35 cellular contexts compared by ENCODE assay signal in genomic region chr11:7220636-7221035, GRCh38. TPM values are rescaled to one million over a fixed set of nuclear protein-coding genes. Genes with fewer than 3 reads are reported as not detected.
"Had no signal": no experiment of that assay in that cellular context is flagged by ENCODE, and none has a peak within 500 bp of the region (broad histone marks: within the 10 kb centered on the region; RNA-seq: fewer than 3 reads in every experiment).

No MANE protein-coding gene starts in this region.

- ATAC-seq: activated CD4-positive, alpha-beta T cell treated with anti-CD3 and anti-CD28 coated beads for 36 hours; activated CD8-positive, alpha-beta memory T cell treated with anti-CD3 and anti-CD28 coated beads, Interleukin-2, amount 10 ng/mL, durations not matched to agents 7 days and 5 days; activated CD8-positive, alpha-beta T cell treated with anti-CD3 and anti-CD28 coated beads, Interleukin-2, amount 10 ng/mL, durations not matched to agents 7 days and 5 days; activated naive CD8-positive, alpha-beta T cell treated with anti-CD3 and anti-CD28 coated beads, Interleukin-2, amount 50 U/mL, for 24 hours; body of pancreas; esophagus mucosa; foreskin keratinocyte; gastrocnemius medialis; heart left ventricle; T-helper 17 cell had no signal

- H3K36me3 Mint-ChIP-seq: activated CD4-positive, alpha-beta memory T cell treated with anti-CD3 and anti-CD28 coated beads for 36 hours; activated CD8-positive, alpha-beta memory T cell treated with anti-CD3 and anti-CD28 coated beads, Interleukin-2, amount 10 ng/mL, durations not matched to agents 7 days and 5 days; activated naive CD4-positive, alpha-beta T cell treated with anti-CD3 and anti-CD28 coated beads, Interleukin-2, amount 50 U/mL, for 24 hours; activated naive CD8-positive, alpha-beta T cell treated with anti-CD3 and anti-CD28 coated beads for 36 hours had no signal

- H3K9me3 ChIP-seq: adrenal gland, body of pancreas, colonic mucosa, gastrocnemius medialis, heart left ventricle had no signal

- H3K27ac ChIP-seq: adrenal gland, body of pancreas, colonic mucosa, foreskin keratinocyte, gastrocnemius medialis, heart left ventricle, WERI-Rb-1 had no signal

- H3K4me3 ChIP-seq: adrenal gland, body of pancreas, colonic mucosa, gastrocnemius medialis, heart left ventricle had no signal

- H3K27me3 ChIP-seq: body of pancreas, colonic mucosa had no signal

- H3K4me1 ChIP-seq: adrenal gland, body of pancreas, colonic mucosa, foreskin keratinocyte, gastrocnemius medialis, heart left ventricle had no signal

- H3K9me3 Mint-ChIP-seq: activated CD4-positive, alpha-beta memory T cell treated with anti-CD3 and anti-CD28 coated beads for 36 hours; activated CD4-positive, alpha-beta T cell treated with anti-CD3 and anti-CD28 coated beads, Interleukin-2, amount 10 ng/mL, durations not matched to agents 24 days and 14 days; activated naive CD4-positive, alpha-beta T cell treated with anti-CD3 and anti-CD28 coated beads for 36 hours; activated naive CD4-positive, alpha-beta T cell treated with anti-CD3 and anti-CD28 coated beads, Interleukin-2, amount 50 U/mL, for 24 hours; activated naive CD8-positive, alpha-beta T cell treated with anti-CD3 and anti-CD28 coated beads for 36 hours; activated naive CD8-positive, alpha-beta T cell treated with anti-CD3 and anti-CD28 coated beads, Interleukin-2, amount 50 U/mL, for 24 hours; activated T-helper 1 cell treated with anti-CD3 and anti-CD28 coated beads, Interleukin-12 subunit alpha, Interleukin-12 subunit beta, Interleukin-2, Interleukin-4 antibody, amounts not matched to agents 30 ng/mL and 10 ng/mL and 1 ng/mL, durations not matched to agents 14 hours and 24 hours and 36 hours; activated T-helper 2 cell treated with anti-CD3 and anti-CD28 coated beads, Interferon-gamma antibody, Interleukin-2, Interleukin-4, amounts not matched to agents 10 μg/mL and 5 μg/mL and 100 μg/mL, durations not matched to agents 14 hours and 24 hours and 36 hours; T-helper 2 cell treated with Interferon-gamma antibody and Interleukin-4, amounts not matched to agents 5 μg/mL and 100 μg/mL, for 36 hours had no signal

- H3K36me3 ChIP-seq: adrenal gland, colonic mucosa, gastrocnemius medialis, heart left ventricle, WERI-Rb-1 had no signal

- DNase-seq: activated CD4-positive, alpha-beta memory T cell treated with anti-CD3 and anti-CD28 coated beads for 36 hours; activated CD4-positive, alpha-beta T cell treated with anti-CD3 and anti-CD28 coated beads for 36 hours; activated CD4-positive, alpha-beta T cell treated with anti-CD3 and anti-CD28 coated beads, Interleukin-2, amount 10 ng/mL, durations not matched to agents 24 days and 14 days; activated CD4-positive, CD25-positive, alpha-beta regulatory T cell; activated CD4-positive, CD25-positive, alpha-beta regulatory T cell treated with anti-CD3 and anti-CD28 coated beads, Interleukin-2, amount 50 U/mL, for 72 hours; activated CD8-positive, alpha-beta memory T cell treated with anti-CD3 and anti-CD28 coated beads, Interleukin-2, amount 10 ng/mL, durations not matched to agents 7 days and 5 days; activated CD8-positive, alpha-beta memory T cell treated with anti-CD3 and anti-CD28 coated beads, Interleukin-2, amount 50 U/mL, for 4 hours; activated CD8-positive, alpha-beta T cell treated with anti-CD3 and anti-CD28 coated beads, Interleukin-2, amount 10 ng/mL, durations not matched to agents 7 days and 5 days; activated effector memory CD4-positive, alpha-beta T cell treated with anti-CD3 and anti-CD28 coated beads, Interleukin-2, amount 50 U/mL, for 16 hours; activated naive CD4-positive, alpha-beta T cell treated with anti-CD3 and anti-CD28 coated beads for 36 hours; activated naive CD8-positive, alpha-beta T cell treated with anti-CD3 and anti-CD28 coated beads for 36 hours; activated naive CD8-positive, alpha-beta T cell treated with anti-CD3 and anti-CD28 coated beads, Interleukin-2, amount 50 U/mL, for 24 hours; activated T-cell treated with anti-CD3 and anti-CD28 coated beads, Interleukin-2, amount 50 U/mL, for 1 hour; activated T-cell treated with anti-CD3 and anti-CD28 coated beads, Interleukin-2, amount 50 U/mL, for 48 hours; adrenal gland; amygdala; aorta; body of pancreas; caudate nucleus; colonic mucosa; effector CD8-positive, alpha-beta T cell; foreskin keratinocyte; gastrocnemius medialis; glutamatergic neuron; heart left ventricle; T-helper 1 cell; T-helper 17 cell; T1000; WERI-Rb-1 had no signal

- H3K4me1 Mint-ChIP-seq: activated CD4-positive, alpha-beta T cell treated with anti-CD3 and anti-CD28 coated beads for 36 hours; activated CD4-positive, alpha-beta T cell treated with anti-CD3 and anti-CD28 coated beads, Interleukin-2, amount 10 ng/mL, durations not matched to agents 24 days and 14 days; activated CD8-positive, alpha-beta memory T cell treated with anti-CD3 and anti-CD28 coated beads, Interleukin-2, amount 10 ng/mL, durations not matched to agents 7 days and 5 days; activated naive CD4-positive, alpha-beta T cell treated with anti-CD3 and anti-CD28 coated beads, Interleukin-2, amount 50 U/mL, for 24 hours; activated naive CD8-positive, alpha-beta T cell treated with anti-CD3 and anti-CD28 coated beads for 36 hours; activated naive CD8-positive, alpha-beta T cell treated with anti-CD3 and anti-CD28 coated beads, Interleukin-2, amount 50 U/mL, for 24 hours; T-helper 17 cell had no signal

- H3K4me3 Mint-ChIP-seq: activated CD4-positive, alpha-beta memory T cell treated with anti-CD3 and anti-CD28 coated beads for 36 hours; activated CD4-positive, alpha-beta T cell treated with anti-CD3 and anti-CD28 coated beads for 36 hours; activated CD4-positive, alpha-beta T cell treated with anti-CD3 and anti-CD28 coated beads, Interleukin-2, amount 10 ng/mL, durations not matched to agents 24 days and 14 days; activated CD8-positive, alpha-beta memory T cell treated with anti-CD3 and anti-CD28 coated beads, Interleukin-2, amount 10 ng/mL, durations not matched to agents 7 days and 5 days; activated CD8-positive, alpha-beta T cell treated with anti-CD3 and anti-CD28 coated beads, Interleukin-2, amount 10 ng/mL, durations not matched to agents 7 days and 5 days; activated naive CD4-positive, alpha-beta T cell treated with anti-CD3 and anti-CD28 coated beads for 36 hours; activated naive CD4-positive, alpha-beta T cell treated with anti-CD3 and anti-CD28 coated beads, Interleukin-2, amount 50 U/mL, for 24 hours; activated naive CD8-positive, alpha-beta T cell treated with anti-CD3 and anti-CD28 coated beads for 36 hours; activated naive CD8-positive, alpha-beta T cell treated with anti-CD3 and anti-CD28 coated beads, Interleukin-2, amount 50 U/mL, for 24 hours; activated T-helper 1 cell treated with anti-CD3 and anti-CD28 coated beads, Interleukin-12 subunit alpha, Interleukin-12 subunit beta, Interleukin-2, Interleukin-4 antibody, amounts not matched to agents 30 ng/mL and 10 ng/mL and 1 ng/mL, durations not matched to agents 14 hours and 24 hours and 36 hours; T-helper 17 cell; T-helper 2 cell treated with Interferon-gamma antibody and Interleukin-4, amounts not matched to agents 5 μg/mL and 100 μg/mL, for 36 hours had no signal

- H3K27ac Mint-ChIP-seq: activated CD4-positive, alpha-beta memory T cell treated with anti-CD3 and anti-CD28 coated beads for 36 hours; activated CD4-positive, alpha-beta T cell treated with anti-CD3 and anti-CD28 coated beads for 36 hours; activated CD4-positive, alpha-beta T cell treated with anti-CD3 and anti-CD28 coated beads, Interleukin-2, amount 10 ng/mL, durations not matched to agents 24 days and 14 days; activated CD8-positive, alpha-beta memory T cell treated with anti-CD3 and anti-CD28 coated beads, Interleukin-2, amount 10 ng/mL, durations not matched to agents 7 days and 5 days; activated CD8-positive, alpha-beta T cell treated with anti-CD3 and anti-CD28 coated beads, Interleukin-2, amount 10 ng/mL, durations not matched to agents 7 days and 5 days; activated naive CD4-positive, alpha-beta T cell treated with anti-CD3 and anti-CD28 coated beads for 36 hours; activated naive CD4-positive, alpha-beta T cell treated with anti-CD3 and anti-CD28 coated beads, Interleukin-2, amount 50 U/mL, for 24 hours; activated naive CD8-positive, alpha-beta T cell treated with anti-CD3 and anti-CD28 coated beads for 36 hours; activated naive CD8-positive, alpha-beta T cell treated with anti-CD3 and anti-CD28 coated beads, Interleukin-2, amount 50 U/mL, for 24 hours; activated T-helper 1 cell treated with anti-CD3 and anti-CD28 coated beads, Interleukin-12 subunit alpha, Interleukin-12 subunit beta, Interleukin-2, Interleukin-4 antibody, amounts not matched to agents 30 ng/mL and 10 ng/mL and 1 ng/mL, durations not matched to agents 14 hours and 24 hours and 36 hours; activated T-helper 2 cell treated with anti-CD3 and anti-CD28 coated beads, Interferon-gamma antibody, Interleukin-2, Interleukin-4, amounts not matched to agents 10 μg/mL and 5 μg/mL and 100 μg/mL, durations not matched to agents 14 hours and 24 hours and 36 hours; T-helper 17 cell; T-helper 2 cell treated with Interferon-gamma antibody and Interleukin-4, amounts not matched to agents 5 μg/mL and 100 μg/mL, for 36 hours had no signal

RNA-seq across cellular contexts. Expression of gene SYT9, which starts 31.1 kb away (rescaled TPM):
- total RNA-seq: activated CD4-positive, alpha-beta memory T cell treated with anti-CD3 and anti-CD28 coated beads for 36 hours; activated CD4-positive, alpha-beta T cell treated with anti-CD3 and anti-CD28 coated beads for 36 hours; activated CD4-positive, alpha-beta T cell treated with anti-CD3 and anti-CD28 coated beads, Interleukin-2, amount 10 ng/mL, durations not matched to agents 24 days and 14 days; activated CD8-positive, alpha-beta memory T cell treated with anti-CD3 and anti-CD28 coated beads for 36 hours; activated CD8-positive, alpha-beta memory T cell treated with anti-CD3 and anti-CD28 coated beads, Interleukin-2, amount 10 ng/mL, durations not matched to agents 7 days and 5 days; activated CD8-positive, alpha-beta T cell treated with anti-CD3 and anti-CD28 coated beads, Interleukin-2, amount 10 ng/mL, durations not matched to agents 7 days and 5 days; activated naive CD4-positive, alpha-beta T cell treated with anti-CD3 and anti-CD28 coated beads for 36 hours; activated naive CD8-positive, alpha-beta T cell treated with anti-CD3 and anti-CD28 coated beads for 36 hours; activated T-helper 1 cell treated with anti-CD3 and anti-CD28 coated beads, Interleukin-12 subunit alpha, Interleukin-12 subunit beta, Interleukin-2, Interleukin-4 antibody, amounts not matched to agents 30 ng/mL and 10 ng/mL and 1 ng/mL, durations not matched to agents 14 hours and 24 hours and 36 hours; activated T-helper 2 cell treated with anti-CD3 and anti-CD28 coated beads, Interferon-gamma antibody, Interleukin-2, Interleukin-4, amounts not matched to agents 10 μg/mL and 5 μg/mL and 100 μg/mL, durations not matched to agents 14 hours and 24 hours and 36 hours; esophagus mucosa; foreskin keratinocyte; T-helper 17 cell had no signal
